In genomic region chr2:134295441-134295840, GRCh38 we compare ENCODE assay signal across 19 cellular contexts. TPM values are rescaled to one million over a fixed set of nuclear protein-coding genes. Genes with fewer than 3 reads are reported as not detected.
DNase-seq lines count a peak whose midpoint lies in the region; ATAC-seq and TF ChIP-seq lines count a peak whose summit lies in the region.
"Had no signal": no experiment of that assay in that cellular context is flagged by ENCODE, and none has a peak within 500 bp of the region (broad histone marks: within the 10 kb centered on the region; RNA-seq: fewer than 3 reads in every experiment).

No MANE protein-coding gene starts in this region.

- DNase-seq in EH (ENCODE audit: low read depth) (peak; percentile 65), adrenal gland (no peak)
- DNase-seq in activated CD4-positive, alpha-beta memory T cell treated with anti-CD3 and anti-CD28 coated beads for 36 hours = no peak
- DNase-seq: activated CD4-positive, CD25-positive, alpha-beta regulatory T cell treated with anti-CD3 and anti-CD28 coated beads, Interleukin-2, amount 50 U/mL, for 72 hours; activated T-cell treated with anti-CD3 and anti-CD28 coated beads, Interleukin-2, amount 50 U/mL, for 24 hours; NCI-H146; NCI-H524; ovary had no signal

- 64 to 89% (median 69%) methylated on average over 3 of the region's 3 CpGs for WGBS in adrenal gland, 4 donors

- peaks cover 0 to 14% of the 10 kb centered on the region in 2 donors for H3K4me1 ChIP-seq in adrenal gland (replicated peaks in 1 of 2)
- peaks cover 0 to 18% (median 14%) of the 10 kb centered on the region in 5 donors for H3K4me1 ChIP-seq in subcutaneous abdominal adipose tissue (ENCODE audit: control insufficient read depth in 5 of 5, insufficient read depth in 5 of 5, low read length in 5 of 5)
- H3K4me1 ChIP-seq: HAP-1 had no signal

- no peak overlapping the region for H3K4me3 ChIP-seq in adrenal gland
- H3K4me3 ChIP-seq in subcutaneous abdominal adipose tissue (ENCODE audit: low read depth in 1 of 5, low read length in 5 of 5) = no peak overlapping the region
- H3K4me3 ChIP-seq: HAP-1, K562, lung, ovary had no signal

- POLR2A ChIA-PET in activated CD4-positive, alpha-beta memory T cell treated with anti-CD3 and anti-CD28 coated beads for 36 hours (lab: Charles Lee) = interaction anchor here (1.2 kb wide), 1 partner anchor 175 kb away, joined by 3 read pairs; no protein-coding TSS in a partner anchor

- H3K9ac ChIP-seq in subcutaneous abdominal adipose tissue (ENCODE audit: low read length in 5 of 5) = no peak overlapping the region

- no peak overlapping the region for H3K4me3 Mint-ChIP-seq in activated CD4-positive, alpha-beta memory T cell treated with anti-CD3 and anti-CD28 coated beads for 36 hours
- H3K4me3 Mint-ChIP-seq: activated T-cell treated with anti-CD3 and anti-CD28 coated beads, Interleukin-2, amount 50 U/mL, for 24 hours; T-helper 1 cell treated with Interleukin-12 subunit alpha and Interleukin-12 subunit beta and Interleukin-4 antibody, amounts not matched to agents 30 μg/mL and 1 μg/mL, for 36 hours; type B pancreatic cell had no signal

- peak overlapping the region in 3 of 5 donors; percentile 8 to 60 (median 10) for H3K27ac ChIP-seq in adrenal gland
- H3K27ac ChIP-seq in layer of hippocampus (ENCODE audit: low read depth, low read length) = peak overlapping the region; percentile 27
- H3K27ac ChIP-seq in subcutaneous abdominal adipose tissue (ENCODE audit: low read depth, low read length) = peak overlapping the region; percentile 43
- H3K27ac ChIP-seq: C4-2B, ovary had no signal

- CTCF ChIA-PET in activated CD4-positive, alpha-beta memory T cell treated with anti-CD3 and anti-CD28 coated beads for 36 hours (lab: Charles Lee) = interaction anchor here (1.3 kb wide), 1 partner anchor 156 kb away, joined by 4 read pairs; no protein-coding TSS in a partner anchor

- TF ChIP-seq POLR2A in adrenal gland (IDR thresholded peaks at IDR 0.05) = no peak

- H3K27me3 ChIP-seq in adrenal gland (no peaks in the 10 kb centered on the region), layer of hippocampus (ENCODE audit: control insufficient read depth, insufficient read depth, low read length) (no peaks in the 10 kb centered on the region), subcutaneous abdominal adipose tissue (ENCODE audit: control insufficient read depth in 5 of 5, insufficient read depth in 4 of 5, low read length in 5 of 5) (no peaks in the 10 kb centered on the region)
- H3K27me3 ChIP-seq: ovary had no signal

- H3K36me3 Mint-ChIP-seq in activated CD4-positive, alpha-beta memory T cell treated with anti-CD3 and anti-CD28 coated beads for 36 hours = peaks cover 20% of the 10 kb centered on the region
- H3K36me3 Mint-ChIP-seq: type B pancreatic cell had no signal

- intact Hi-C loops in adrenal gland (cut with DNase I) = no loop called here
- intact Hi-C loops in activated CD4-positive, alpha-beta memory T cell treated with anti-CD3 and anti-CD28 coated beads for 36 hours (cut with micrococcal nuclease) = no loop called here

- TF ChIP-seq CTCF in adrenal gland (IDR thresholded peaks at IDR 0.05) = no peak

- no peak overlapping the region for H3K27ac Mint-ChIP-seq in activated CD4-positive, alpha-beta memory T cell treated with anti-CD3 and anti-CD28 coated beads for 36 hours
- H3K27ac Mint-ChIP-seq: T-helper 1 cell treated with Interleukin-12 subunit alpha and Interleukin-12 subunit beta and Interleukin-4 antibody, amounts not matched to agents 30 μg/mL and 1 μg/mL, for 36 hours; type B pancreatic cell had no signal

- no peaks in the 10 kb centered on the region for H3K27me3 Mint-ChIP-seq in activated CD4-positive, alpha-beta memory T cell treated with anti-CD3 and anti-CD28 coated beads for 36 hours
- H3K27me3 Mint-ChIP-seq: activated T-cell treated with anti-CD3 and anti-CD28 coated beads, Interleukin-2, amount 50 U/mL, for 24 hours; type B pancreatic cell had no signal

- no peaks in the 10 kb centered on the region for H3K9me3 Mint-ChIP-seq in activated CD4-positive, alpha-beta memory T cell treated with anti-CD3 and anti-CD28 coated beads for 36 hours
- H3K9me3 Mint-ChIP-seq: activated T-cell treated with anti-CD3 and anti-CD28 coated beads, Interleukin-2, amount 50 U/mL, for 24 hours; T-helper 1 cell treated with Interleukin-12 subunit alpha and Interleukin-12 subunit beta and Interleukin-4 antibody, amounts not matched to agents 30 μg/mL and 1 μg/mL, for 36 hours; type B pancreatic cell had no signal

- peaks cover 39% of the 10 kb centered on the region for H3K4me1 Mint-ChIP-seq in activated CD4-positive, alpha-beta memory T cell treated with anti-CD3 and anti-CD28 coated beads for 36 hours (ENCODE audit: low read depth)

- no peaks in the 10 kb centered on the region for H3K36me3 ChIP-seq in adrenal gland (replicated peaks in 1 of 2)
- peaks cover 0 to 6% (median 0%) of the 10 kb centered on the region in 5 donors for H3K36me3 ChIP-seq in subcutaneous abdominal adipose tissue (ENCODE audit: control insufficient read depth in 5 of 5, insufficient read depth in 5 of 5, low read length in 5 of 5)
- H3K36me3 ChIP-seq: HAP-1, ovary had no signal

- no peaks in the 10 kb centered on the region for H3K9me3 ChIP-seq in adrenal gland (replicated peaks in 1 of 3)
- no peaks in the 10 kb centered on the region for H3K9me3 ChIP-seq in subcutaneous abdominal adipose tissue (ENCODE audit: control insufficient read depth in 5 of 5, low read length in 5 of 5)
- H3K9me3 ChIP-seq: HAP-1, ovary had no signal

- ATAC-seq in GM18520 (IDR thresholded peaks at IDR 0.05; ENCODE audit: unreplicated experiment) (no peak), GM19463 (IDR thresholded peaks at IDR 0.05; ENCODE audit: unreplicated experiment) (no peak), GM18519 (IDR thresholded peaks at IDR 0.05; ENCODE audit: low FRiP score, unreplicated experiment) (no peak)
- ATAC-seq: K562 had no signal

RNA-seq across cellular contexts. Expression of gene MGAT5, which starts 41.6 kb away (rescaled TPM):
- total RNA-seq in adrenal gland = 10 to 100 TPM; 27.9 to 47.9 (median 42.9) TPM
- polyA plus RNA-seq in adrenal gland = 10 to 100 TPM in 1 of 3 donors, 1 to 10 TPM in 2; 2.9 to 20.0 (median 3.6) TPM
- total RNA-seq in activated CD4-positive, alpha-beta memory T cell treated with anti-CD3 and anti-CD28 coated beads for 36 hours = 10 to 100 TPM; 33.6 to 38.3 TPM
